Comparison of ENCODE assay signal across 15 cellular contexts in genomic region chr14:52780893-52781292, GRCh38.
"Had no signal": no experiment of that assay in that cellular context is flagged by ENCODE, and none has a peak within 500 bp of the region (broad histone marks: within the 10 kb centered on the region; RNA-seq: fewer than 3 reads in every experiment).

No MANE protein-coding gene starts in this region.

- H3K4me1 Mint-ChIP-seq: activated B cell treated with CpG ODN at 0.5 μM for 24 hours, neural crest cell had no signal

- H3K27me3 ChIP-seq: ovary, sigmoid colon, uterus had no signal

- DNase-seq: activated B cell treated with CpG ODN at 0.5 μM for 24 hours; activated CD4-positive, alpha-beta T cell treated with anti-CD3 and anti-CD28 coated beads for 48 hours; activated CD8-positive, alpha-beta T cell treated with anti-CD3 and anti-CD28 coated beads for 36 hours; activated T-cell treated with anti-CD3 and anti-CD28 coated beads, Interleukin-2, amount 50 U/mL, for 48 hours; aorta; effector memory CD4-positive, alpha-beta T cell; erythroblast; hippocampal formation; left ventricle myocardium inferior; ovary; sigmoid colon; stimulated activated CD4-positive, alpha-beta T cell treated with anti-CD3 and anti-CD28 coated beads, Interleukin-1b, Interleukin-23, amount 100 ng/mL, for 48 hours; T-helper 2 cell; uterus had no signal

- H3K27ac Mint-ChIP-seq: activated B cell treated with CpG ODN at 0.5 μM for 24 hours; activated CD8-positive, alpha-beta T cell treated with anti-CD3 and anti-CD28 coated beads for 36 hours had no signal

- H3K36me3 ChIP-seq: ovary, uterus had no signal

- ATAC-seq: activated CD8-positive, alpha-beta T cell treated with anti-CD3 and anti-CD28 coated beads for 36 hours had no signal

- H3K9me3 ChIP-seq: left ventricle myocardium inferior, ovary, sigmoid colon, uterus had no signal

- H3K27me3 Mint-ChIP-seq: activated B cell treated with CpG ODN at 0.5 μM for 24 hours; activated CD8-positive, alpha-beta T cell treated with anti-CD3 and anti-CD28 coated beads for 36 hours had no signal

- H3K9me3 Mint-ChIP-seq: activated B cell treated with CpG ODN at 0.5 μM for 24 hours; activated CD8-positive, alpha-beta T cell treated with anti-CD3 and anti-CD28 coated beads for 36 hours; neural crest cell had no signal

- H3K4me3 ChIP-seq: left ventricle myocardium inferior, ovary, sigmoid colon, uterus had no signal

- H3K27ac ChIP-seq: left ventricle myocardium inferior, ovary, sigmoid colon, uterus had no signal

- H3K4me3 Mint-ChIP-seq: activated B cell treated with CpG ODN at 0.5 μM for 24 hours; activated CD8-positive, alpha-beta T cell treated with anti-CD3 and anti-CD28 coated beads for 36 hours; neural crest cell had no signal

- H3K4me1 ChIP-seq: left ventricle myocardium inferior, sigmoid colon, uterus had no signal
